In genomic region chr3:46293035-46293724, GRCh38 we compare ENCODE assay signal across 1 cellular context.
TF ChIP-seq lines count a peak whose summit lies in the region.

No MANE protein-coding gene starts in this region.

TF ChIP-seq in GM12878, 131 proteins besides CTCF, POLR2A, EP300 and RAD21:
- TF ChIP-seq ATF2 (IDR thresholded peaks at IDR 0.05; ENCODE audit: low read length) (no peak), BACH1 (IDR thresholded peaks at IDR 0.05; ENCODE audit: borderline replicate concordance) (no peak), NR2C2 (IDR thresholded peaks at IDR 0.05; ENCODE audit: borderline replicate concordance, control insufficient read depth, insufficient read length, low read depth) (no peak), SMC3 (IDR thresholded peaks at IDR 0.05; ENCODE audit: borderline replicate concordance, low read length) (peak; percentile 16; the same call in 1 of the 2 replicates), BCLAF1 (IDR thresholded peaks at IDR 0.05) (no peak)
